In the genomic region with DNA sequence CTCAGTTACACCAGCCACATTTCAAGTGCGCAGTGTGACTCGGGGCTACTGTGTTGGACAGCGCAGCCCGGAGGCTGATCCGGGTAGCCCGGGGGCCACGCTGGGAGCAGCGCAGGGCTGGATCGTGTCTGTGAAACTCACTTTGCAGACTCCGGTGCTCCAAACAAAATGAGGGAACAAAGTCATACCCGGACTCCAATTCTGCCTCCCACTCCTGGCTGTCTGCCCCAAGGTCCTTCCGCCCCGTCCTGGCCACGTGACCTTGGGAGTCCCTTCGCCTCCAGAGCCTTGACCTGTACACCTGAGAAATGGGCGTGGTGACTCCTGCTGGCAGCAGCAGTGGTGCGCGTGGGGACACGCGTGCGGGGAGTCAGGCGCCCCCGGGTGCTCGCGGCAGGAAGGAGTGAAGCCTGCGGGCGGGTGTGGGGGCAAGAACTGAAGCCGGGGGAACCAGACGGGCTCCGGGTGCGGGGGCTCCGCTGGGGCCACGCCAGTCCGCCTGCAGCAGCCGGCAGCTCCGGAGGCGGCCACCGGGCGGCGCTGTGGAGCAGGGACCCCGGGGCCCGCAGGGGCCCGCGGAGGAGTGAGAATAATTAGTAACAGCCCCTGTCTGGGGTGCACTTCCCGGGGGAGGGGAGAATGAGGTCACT, we compare ENCODE assay signal across 8 cellular contexts. TPM values are rescaled to one million over a fixed set of nuclear protein-coding genes. Genes with fewer than 3 reads are reported as not detected.
DNase-seq lines count a peak whose midpoint lies in the region; ATAC-seq and TF ChIP-seq lines count a peak whose summit lies in the region.

No MANE protein-coding gene starts in this region.

- peaks cover 5% of the 10 kb centered on the region for H3K27me3 Mint-ChIP-seq in progenitor cell of endocrine pancreas

- H3K36me3 Mint-ChIP-seq in progenitor cell of endocrine pancreas (ENCODE audit: insufficient read depth), result no peaks in the 10 kb centered on the region

- BruUV-seq in A673 (replicated peaks; lab: Mats Ljungman, UMichigan), result no TSS peak

- H3K27me3 ChIP-seq in A673 (replicated peaks; ENCODE audit: insufficient read depth, low read depth, low read length, poor library complexity), result no peaks in the 10 kb centered on the region

- TF ChIP-seq CTCF in A673 (conservative IDR thresholded peaks at IDR 0.05; ENCODE audit: low read depth, low read length) (peak; percentile 70), HFF-Myc (IDR thresholded peaks at IDR 0.05; ENCODE audit: low read depth, low read length, missing control alignments) (peak; percentile 82), fibroblast of the aortic adventitia (IDR thresholded peaks at IDR 0.05; ENCODE audit: insufficient read depth, low read length) (peak; percentile 60), progenitor cell of endocrine pancreas (IDR thresholded peaks at IDR 0.05; ENCODE audit: unreplicated experiment) (peak; percentile 59)

- no peaks in the 10 kb centered on the region for H3K36me3 ChIP-seq in A673 (ENCODE audit: insufficient read depth, low read length, poor library complexity, severe bottlenecking)

- intact Hi-C loops in A673 (cut with micrococcal nuclease; ENCODE audit: unreplicated experiment), result no loop called here

- DNase-seq in A673 (ENCODE audit: low spot score), result no peak
- no peak for DNase-seq in HFF-Myc (ENCODE audit: extremely low read depth, low read depth)
- DNase-seq in activated T-cell treated with anti-CD3 and anti-CD28 coated beads for 1 hour (ENCODE audit: low read depth), result peak; percentile 27
- no peak for DNase-seq in fibroblast of the aortic adventitia (ENCODE audit: low read depth)
- no peak for DNase-seq in progenitor cell of endocrine pancreas (ENCODE audit: low spot score, unreplicated experiment)
- no peak for DNase-seq in Ammon's horn (ENCODE audit: low spot score)
- no peak for DNase-seq in NK-92 (lab: John Stamatoyannopoulos, UW; ENCODE audit: unreplicated experiment)

- POLR2A ChIA-PET in A673 (lab: Charles Lee; ENCODE audit: low non-redundant PET), result no interaction called here

- peak overlapping the region; percentile 31 for H3K4me3 ChIP-seq in A673 (ENCODE audit: low read depth, low read length, poor library complexity, severe bottlenecking)
- H3K4me3 ChIP-seq in HFF-Myc (replicated peaks; ENCODE audit: low read depth, low read length), result peak overlapping the region; percentile 13; the same call in 1 of the 2 replicates
- H3K4me3 ChIP-seq in fibroblast of the aortic adventitia (ENCODE audit: low read depth, low read length), result peak overlapping the region; percentile 28

- no peak overlapping the region for H3K27ac ChIP-seq in A673 (ENCODE audit: low read depth, low read length, poor library complexity, severe bottlenecking)

- no peak overlapping the region for H3K27ac Mint-ChIP-seq in progenitor cell of endocrine pancreas

- no peak for ATAC-seq in GM21515 (IDR thresholded peaks at IDR 0.05; ENCODE audit: unreplicated experiment)

- H3K9me3 Mint-ChIP-seq in progenitor cell of endocrine pancreas (ENCODE audit: low read depth), result peaks cover 3% of the 10 kb centered on the region

- H3K4me1 Mint-ChIP-seq in progenitor cell of endocrine pancreas (ENCODE audit: low read depth), result no peaks in the 10 kb centered on the region

- no peak overlapping the region for H3K4me3 Mint-ChIP-seq in progenitor cell of endocrine pancreas (ENCODE audit: low read depth)

- CTCF ChIA-PET in A673 (lab: Charles Lee), result interaction anchor here (0.6 kb wide), 1 partner anchor 408 kb away, joined by 3 read pairs; no protein-coding TSS in a partner anchor

- H3K9me3 ChIP-seq in A673 (ENCODE audit: low read depth, low read length, poor library complexity, severe bottlenecking), result no peaks in the 10 kb centered on the region

- no peaks in the 10 kb centered on the region for H3K4me1 ChIP-seq in A673 (ENCODE audit: insufficient read depth, low read length, poor library complexity, severe bottlenecking)

RNA-seq across cellular contexts. Expression of a gene that starts 42.4 kb away (rescaled TPM):
- total RNA-seq in A673 (2021), result 1.0 and 1.4 TPM in 2 replicates
- not detected in 2 replicates for total RNA-seq in fibroblast of the aortic adventitia (ENCODE audit: low replicate concordance)
- 1.7 and 2.2 TPM in 2 replicates for total RNA-seq in progenitor cell of endocrine pancreas

RNA-seq across cellular contexts. Expression of a gene that starts 55.3 kb away (rescaled TPM):
- 4.0 and 6.5 TPM in 2 replicates for total RNA-seq in A673 (2021)
- 22.1 and 183 TPM in 2 replicates for total RNA-seq in fibroblast of the aortic adventitia (ENCODE audit: low replicate concordance)
- total RNA-seq in progenitor cell of endocrine pancreas, result 5.7 and 6.3 TPM in 2 replicates
